12 cellular contexts compared by ENCODE assay signal in the genomic region with DNA sequence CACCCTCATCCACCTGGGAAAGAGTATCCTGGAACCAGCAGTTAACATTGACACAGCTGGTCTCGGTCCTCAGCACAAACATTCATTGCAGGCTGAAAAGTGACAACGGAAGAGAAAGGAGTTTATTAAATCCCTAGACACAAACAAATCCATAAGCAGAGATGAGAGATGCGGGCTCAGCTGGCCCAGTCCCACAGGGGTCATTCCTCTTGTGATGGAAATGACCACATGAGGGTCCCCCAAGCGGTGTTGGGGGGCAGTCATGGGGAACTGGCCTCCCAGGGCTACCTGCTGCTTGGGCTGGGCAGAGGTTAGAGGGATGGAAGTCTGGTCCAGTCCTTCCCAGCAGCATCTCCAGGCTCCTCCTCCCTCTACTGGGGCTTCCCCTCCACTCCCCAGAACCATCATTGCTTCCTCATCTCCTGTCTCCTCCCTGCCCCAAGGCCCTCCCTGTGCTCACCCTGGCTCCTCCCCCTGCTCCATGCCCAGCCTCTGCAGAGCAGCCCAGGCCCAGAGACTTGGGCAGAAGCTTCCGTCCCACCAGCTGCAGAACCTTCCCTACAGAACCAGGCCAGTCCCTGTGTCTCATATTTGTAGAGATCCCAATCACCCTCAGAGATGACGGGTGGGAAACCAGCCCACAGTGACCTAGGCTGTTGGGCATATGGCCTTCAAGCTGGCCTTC. TPM values are rescaled to one million over a fixed set of nuclear protein-coding genes. Genes with fewer than 3 reads are reported as not detected.
A peak's percentile ranks its signal among the peaks of the same experiment; 100 is the strongest.
DNase-seq lines count a peak whose midpoint lies in the region; ATAC-seq and TF ChIP-seq lines count a peak whose summit lies in the region.
"Had no signal": no experiment of that assay in that cellular context is flagged by ENCODE, and none has a peak within 500 bp of the region (broad histone marks: within the 10 kb centered on the region; RNA-seq: fewer than 3 reads in every experiment).

No MANE protein-coding gene starts in this region.

- no peak overlapping the region for H3K27ac ChIP-seq in HL-60 (replicated peaks)
- H3K27ac ChIP-seq in neuronal stem cell (replicated peaks; ENCODE audit: low read length) = no peak overlapping the region
- H3K27ac ChIP-seq: SJSA1 had no signal

- H2AK5ac ChIP-seq in neuronal stem cell (ENCODE audit: low read depth, low read length) = no peak overlapping the region

- H2BK12ac ChIP-seq in neuronal stem cell (ENCODE audit: low read length) = peak overlapping the region; percentile 52

- TF ChIP-seq CTCF in HL-60 (IDR thresholded peaks at IDR 0.05; ENCODE audit: insufficient read depth, low read length) = no peak

- DNase-seq in SIG-M5 treated with dmso at 0.1 percent for 504 hours (lab: John Stamatoyannopoulos, UW; ENCODE audit: unreplicated experiment) (peak; percentile 75), SIG-M5 (lab: John Stamatoyannopoulos, UW) (no peak), HL-60 (ENCODE audit: low read depth in 1 of 2, low spot score in 1 of 2) (peak; percentile 36 to 42), neuronal stem cell (ENCODE audit: low spot score) (no peak), superior temporal gyrus (ENCODE audit: extremely low spot score) (no peak), HAP-1 (ENCODE audit: low spot score in 2 of 2) (no peak)
- DNase-seq in activated T-cell treated with anti-CD3 and anti-CD28 coated beads, Interleukin-2, amount 50 U/mL, for 4 hours = no peak
- DNase-seq: mesenchymal stem cell had no signal

- H3K9me3 Mint-ChIP-seq in activated T-helper 17 cell treated with anti-CD3 and anti-CD28 coated beads, Interleukin-2, amount 50 U/mL, for 72 hours = no peaks in the 10 kb centered on the region
- no peaks in the 10 kb centered on the region for H3K9me3 Mint-ChIP-seq in activated T-cell treated with anti-CD3 and anti-CD28 coated beads, Interleukin-2, amount 50 U/mL, for 4 hours

- no peaks in the 10 kb centered on the region for H3K79me1 ChIP-seq in neuronal stem cell (ENCODE audit: low read depth, low read length)

- H3K4me1 ChIP-seq in neuronal stem cell (ENCODE audit: control insufficient read depth in 2 of 2, insufficient read depth in 1 of 2, low read depth in 1 of 2, low read length in 2 of 2) (no peaks in the 10 kb centered on the region), HAP-1 (no peaks in the 10 kb centered on the region)
- H3K4me1 ChIP-seq: SJSA1 had no signal

- no peak overlapping the region for H2BK120ac ChIP-seq in neuronal stem cell (ENCODE audit: low read depth, low read length)

- H3K9me3 ChIP-seq in neuronal stem cell (replicated peaks in 1 of 2; ENCODE audit: control insufficient read depth in 2 of 2, insufficient read depth in 1 of 2, low read depth in 1 of 2, low read length in 2 of 2) = no peaks in the 10 kb centered on the region
- no peaks in the 10 kb centered on the region for H3K9me3 ChIP-seq in HAP-1

- no peak overlapping the region for H3K4ac ChIP-seq in neuronal stem cell (ENCODE audit: low read length)

- no CpG with 5 or more reads among the region's 6 CpGs for WGBS in neuronal stem cell (ENCODE audit: extremely low coverage in 2 of 2, insufficient read length in 2 of 2, insufficient replicate concordance in 1 of 2), 2 donors

- H3K4me3 Mint-ChIP-seq in activated T-helper 17 cell treated with anti-CD3 and anti-CD28 coated beads, Interleukin-2, amount 50 U/mL, for 72 hours = no peak overlapping the region
- no peak overlapping the region for H3K4me3 Mint-ChIP-seq in activated T-cell treated with anti-CD3 and anti-CD28 coated beads, Interleukin-2, amount 50 U/mL, for 4 hours

- H3K36me3 Mint-ChIP-seq in activated T-helper 17 cell treated with anti-CD3 and anti-CD28 coated beads, Interleukin-2, amount 50 U/mL, for 72 hours (ENCODE audit: low read depth) = no peaks in the 10 kb centered on the region
- H3K36me3 Mint-ChIP-seq in activated T-cell treated with anti-CD3 and anti-CD28 coated beads, Interleukin-2, amount 50 U/mL, for 4 hours (ENCODE audit: insufficient read depth) = no peaks in the 10 kb centered on the region

- H3K36me3 ChIP-seq in neuronal stem cell (replicated peaks in 1 of 2; ENCODE audit: control insufficient read depth in 2 of 2, insufficient read depth in 2 of 2, low read length in 2 of 2) (no peaks in the 10 kb centered on the region), HAP-1 (replicated peaks) (no peaks in the 10 kb centered on the region)
- H3K36me3 ChIP-seq: SJSA1 had no signal

- no peak overlapping the region for H4K91ac ChIP-seq in neuronal stem cell (ENCODE audit: low read depth, low read length, poor library complexity)

- no peak overlapping the region for H2BK5ac ChIP-seq in neuronal stem cell (ENCODE audit: low read length)

- H3K27me3 ChIP-seq in HL-60 (ENCODE audit: insufficient read depth, poor library complexity, severe bottlenecking) (no peaks in the 10 kb centered on the region), neuronal stem cell (ENCODE audit: control insufficient read depth in 3 of 3, insufficient read depth in 3 of 3, low read depth in 1 of 3, low read length in 3 of 3) (no peaks in the 10 kb centered on the region), HAP-1 (ENCODE audit: low read depth) (peaks cover 5% of the 10 kb centered on the region; the same call in 1 of the 2 replicates)
- H3K27me3 ChIP-seq: SJSA1 had no signal

- H3K27ac Mint-ChIP-seq in activated T-helper 17 cell treated with anti-CD3 and anti-CD28 coated beads, Interleukin-2, amount 50 U/mL, for 72 hours = no peak overlapping the region

- H3K4me3 ChIP-seq in HL-60 (replicated peaks; ENCODE audit: insufficient read depth, low read length) = no peak overlapping the region
- H3K4me3 ChIP-seq in neuronal stem cell (ENCODE audit: low read length in 2 of 2) = no peak overlapping the region
- H3K4me3 ChIP-seq in HAP-1 = no peak overlapping the region
- H3K4me3 ChIP-seq: SJSA1 had no signal

- H3K27me3 Mint-ChIP-seq in activated T-helper 17 cell treated with anti-CD3 and anti-CD28 coated beads, Interleukin-2, amount 50 U/mL, for 72 hours = peaks cover 13% of the 10 kb centered on the region
- no peaks in the 10 kb centered on the region for H3K27me3 Mint-ChIP-seq in activated T-cell treated with anti-CD3 and anti-CD28 coated beads, Interleukin-2, amount 50 U/mL, for 4 hours (ENCODE audit: low read depth)

- H3K18ac ChIP-seq in neuronal stem cell (ENCODE audit: low read length) = no peak overlapping the region

- H2BK15ac ChIP-seq in neuronal stem cell (ENCODE audit: low read length) = no peak overlapping the region

- H3K9ac ChIP-seq in neuronal stem cell (ENCODE audit: low read depth, low read length, poor library complexity) = no peak overlapping the region

- H3K23ac ChIP-seq in neuronal stem cell (ENCODE audit: low read depth, low read length, poor library complexity) = peak overlapping the region; percentile 25

- peak; percentile 30 for ATAC-seq in activated T-helper 17 cell treated with anti-CD3 and anti-CD28 coated beads, Interleukin-2, amount 50 U/mL, for 72 hours (replicated peaks)
- ATAC-seq in activated T-cell treated with anti-CD3 and anti-CD28 coated beads, Interleukin-2, amount 50 U/mL, for 4 hours = no peak

- H2AFZ ChIP-seq in neuronal stem cell (ENCODE audit: low read length) = no peak overlapping the region

- H4K8ac ChIP-seq in neuronal stem cell (ENCODE audit: low read depth, low read length) = no peak overlapping the region

- H3K14ac ChIP-seq in neuronal stem cell (ENCODE audit: low read length) = peak overlapping the region; percentile 73

- no peaks in the 10 kb centered on the region for H3K4me1 Mint-ChIP-seq in activated T-helper 17 cell treated with anti-CD3 and anti-CD28 coated beads, Interleukin-2, amount 50 U/mL, for 72 hours
- H3K4me1 Mint-ChIP-seq in activated T-cell treated with anti-CD3 and anti-CD28 coated beads, Interleukin-2, amount 50 U/mL, for 4 hours (ENCODE audit: low read depth) = peaks cover 7% of the 10 kb centered on the region

- in situ Hi-C loops in HAP-1 (cut with MboI; ENCODE audit: low sequenced_read_pairs) = loop anchor here (10.0 kb wide), 1 partner anchor 287 kb away; no protein-coding TSS in a partner anchor

- no peak overlapping the region for H3K4me2 ChIP-seq in neuronal stem cell (ENCODE audit: insufficient read depth, low read length, poor library complexity, severe bottlenecking)

RNA-seq across cellular contexts. Expression of gene IGLL5, which starts 5.4 kb away (rescaled TPM):
- not detected for total RNA-seq in activated T-helper 17 cell treated with anti-CD3 and anti-CD28 coated beads, Interleukin-2, amount 50 U/mL, for 72 hours
- not detected for polyA plus RNA-seq in neuronal stem cell (2013, experiment 1 of 2)
- polyA plus RNA-seq in neuronal stem cell (2013, experiment 2 of 2) = not detected
- under 1 TPM in 1 of 3 donors, not detected in 2; 0.79 TPM for total RNA-seq in activated T-cell treated with anti-CD3 and anti-CD28 coated beads, Interleukin-2, amount 50 U/mL, for 4 hours
- total RNA-seq: A673, fibroblast of villous mesenchyme, SJSA1 had no signal

Comparison
In these comparisons a context has a peak if more than half of its experiments do, and no peak if none do; other contexts are left out.
1. DNase-seq: peak in SIG-M5 treated with dmso at 0.1 percent for 504 hours (single experiment) and HL-60 (2 of 2); none in SIG-M5 (single experiment), neuronal stem cell (single experiment), superior temporal gyrus (single experiment), HAP-1 (0 of 2) and activated T-cell treated with anti-CD3 and anti-CD28 coated beads, Interleukin-2, amount 50 U/mL, for 4 hours (single experiment).